In the genomic region with DNA sequence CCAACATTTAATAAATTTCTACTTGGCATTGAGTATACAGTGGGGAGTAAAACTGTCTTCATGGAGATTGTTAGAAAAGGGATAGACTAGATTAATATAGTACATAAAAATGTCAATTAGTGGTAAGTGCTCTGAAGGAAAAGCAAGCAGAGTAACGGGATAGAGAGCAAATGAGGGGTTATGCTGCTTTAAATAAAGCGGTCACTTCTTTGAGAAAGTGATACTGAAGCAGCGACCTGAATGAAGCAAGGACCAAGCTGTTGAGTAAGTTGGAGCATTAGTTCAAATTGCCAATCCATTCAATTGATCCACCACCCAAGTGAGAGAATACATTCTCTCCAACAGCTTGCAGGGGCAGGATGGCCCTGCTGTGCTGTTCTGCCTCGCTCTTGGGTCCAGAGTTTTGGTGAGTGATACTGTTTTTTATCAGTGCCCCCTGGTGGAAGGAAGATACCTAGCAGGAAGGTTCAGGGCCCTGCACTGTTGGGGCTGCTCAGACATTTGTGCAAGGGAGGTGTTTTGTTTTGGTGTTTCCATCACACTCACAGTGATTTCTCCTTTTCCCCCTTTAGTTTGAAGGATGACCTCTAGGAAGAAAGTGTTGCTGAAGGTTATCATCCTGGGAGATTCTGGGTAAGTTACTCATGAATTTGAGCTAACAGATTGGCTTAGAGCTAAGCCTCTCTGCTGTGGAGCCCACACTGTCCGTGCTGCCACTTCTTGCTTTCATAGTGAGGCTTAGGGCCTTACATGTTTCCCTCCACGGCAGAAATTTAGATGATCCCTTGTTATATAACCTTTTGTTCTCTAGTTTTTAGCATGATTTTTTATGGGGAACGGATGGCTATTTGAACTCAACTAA, we compare ENCODE assay signal across 8 cellular contexts.
DNase-seq lines count a peak whose midpoint lies in the region; ATAC-seq, FAIRE-seq and TF ChIP-seq lines count a peak whose summit lies in the region.

No MANE protein-coding gene starts in this region.

- H3K79me1 ChIP-seq in IMR-90 (ENCODE audit: low read depth in 1 of 2, low read length in 2 of 2), result peaks cover 37 to 72% of the 10 kb centered on the region in 2 experiments

- TF ChIP-seq CTCF in IMR-90 (conservative IDR thresholded peaks at IDR 0.05; ENCODE audit: low read depth, low read length), result peak; percentile 70
- TF ChIP-seq CTCF in Panc1 (IDR thresholded peaks at IDR 0.05), result peak; percentile 91
- peak; percentile 80 for TF ChIP-seq CTCF in fibroblast of pulmonary artery (IDR thresholded peaks at IDR 0.05; ENCODE audit: low read length, missing control alignments)

- H2AK5ac ChIP-seq in IMR-90 (ENCODE audit: low read depth, low read length), result peak overlapping the region; percentile 37; the same call in 1 of the 2 replicates

- CTCF ChIA-PET in IMR-90 (lab: Yijun Ruan, JAX), result interaction anchor here (0.6 to 5.1 kb wide), 11 partner anchors 9 to 928 kb away, joined by 3 to 36 read pairs (median 4); no protein-coding TSS in a partner anchor
- CTCF ChIA-PET in Panc1 (lab: Charles Lee), result interaction anchor here (0.6 to 1.7 kb wide), 3 partner anchors 115 to 189 kb away, joined by 3 to 13 read pairs (median 4); no protein-coding TSS in a partner anchor

- peak overlapping the region; percentile 3 for H2BK5ac ChIP-seq in IMR-90 (ENCODE audit: low read depth, low read length, poor library complexity, severe bottlenecking)

- peak; percentile 87 for DNase-seq in DMS 273 (lab: John Stamatoyannopoulos, UW; ENCODE audit: unreplicated experiment)
- peak; percentile 61 for DNase-seq in IMR-90
- DNase-seq in Panc1 (ENCODE audit: low read depth, low spot score), result peak; percentile 54
- DNase-seq in activated T-helper 1 cell treated with Interleukin-2 at 50 U/mL for 16 hours (ENCODE audit: low read depth), result peak; percentile 30
- DNase-seq in fibroblast of pulmonary artery (ENCODE audit: low read depth), result peak; percentile 68
- DNase-seq in nucleus accumbens (lab: John Stamatoyannopoulos, UW), result peak in 31 of 56 donors; percentile 11 to 65 (median 29)
- DNase-seq in urothelium cell line (ENCODE audit: low spot score), result peak; percentile 75

- H2BK120ac ChIP-seq in IMR-90 (ENCODE audit: low read depth, low read length), result no peak overlapping the region

- BruUV-seq in IMR-90 (replicated peaks; lab: Mats Ljungman, UMichigan), result no TSS peak
- no TSS peak for BruUV-seq in Panc1 (replicated peaks; lab: Mats Ljungman, UMichigan)

- no peak overlapping the region for H2BK15ac ChIP-seq in IMR-90 (ENCODE audit: low read depth, low read length)

- FAIRE-seq in urothelium cell line (lab: Jason Lieb, UNC), result no peak

- H2BK20ac ChIP-seq in IMR-90 (ENCODE audit: low read depth, low read length), result no peak overlapping the region

- H3K9me3 ChIP-seq in IMR-90 (ENCODE audit: control insufficient read depth, insufficient read depth, low read length) (no peaks in the 10 kb centered on the region), Panc1 (ENCODE audit: control insufficient read depth, insufficient read depth, low read depth, low read length) (no peaks in the 10 kb centered on the region)

- no peak overlapping the region; the same call in 1 of the 2 replicates for H3K4me3 ChIP-seq in IMR-90 (ENCODE audit: insufficient read depth, low read depth, low read length)
- no peak overlapping the region for H3K4me3 ChIP-seq in Panc1 (ENCODE audit: low read depth in 2 of 2, low read length in 2 of 2)
- H3K4me3 ChIP-seq in fibroblast of pulmonary artery (replicated peaks; ENCODE audit: low read depth, low read length), result no peak overlapping the region

- no peak overlapping the region for H2AFZ ChIP-seq in IMR-90 (replicated peaks; ENCODE audit: low read length, poor library complexity)

- POLR2A ChIA-PET in IMR-90 (lab: Charles Lee; ENCODE audit: unreplicated experiment), result no interaction called here
- POLR2A ChIA-PET in Panc1 (lab: Charles Lee), result interaction anchor here (0.9 kb wide), 1 partner anchor 114 kb away, joined by 3 read pairs; no protein-coding TSS in a partner anchor

- H3K27me3 ChIP-seq in IMR-90 (ENCODE audit: control insufficient read depth, insufficient read depth, low read length) (no peaks in the 10 kb centered on the region), Panc1 (ENCODE audit: control insufficient read depth, insufficient read depth, low read length) (no peaks in the 10 kb centered on the region)

- H4K20me1 ChIP-seq in IMR-90 (ENCODE audit: insufficient read depth, low read length), result peaks cover 46% of the 10 kb centered on the region

- peak; percentile 54 for ATAC-seq in GM21381 (IDR thresholded peaks at IDR 0.05; ENCODE audit: unreplicated experiment)
- ATAC-seq in IMR-90 (ENCODE audit: low read depth), result peak; percentile 96
- peak; percentile 97 for ATAC-seq in Panc1

- H2AK9ac ChIP-seq in IMR-90 (replicated peaks; ENCODE audit: low read depth, low read length, poor library complexity), result peak overlapping the region; percentile 3

- H4K8ac ChIP-seq in IMR-90 (ENCODE audit: low read depth in 2 of 2, low read length in 2 of 2), result peak overlapping the region in 1 of 2 experiments; percentile 41; a peak in 1 of 4 replicates

- H3K4me1 ChIP-seq in IMR-90 (ENCODE audit: control insufficient read depth, insufficient read depth, low read length), result peaks cover 6% of the 10 kb centered on the region
- peaks cover 15% of the 10 kb centered on the region; the same call in 1 of the 2 replicates for H3K4me1 ChIP-seq in Panc1 (ENCODE audit: control insufficient read depth, insufficient read depth, low read length)

- intact Hi-C loops in IMR-90 (cut with micrococcal nuclease), result loop anchor here (1.0 to 10.0 kb wide), 3 partner anchors 69 to 170 kb away; a partner anchor contains a TSS
- intact Hi-C loops in Panc1 (cut with micrococcal nuclease; ENCODE audit: unreplicated experiment), result loop anchor here (5.0 kb wide), 1 partner anchor 113 kb away; no protein-coding TSS in a partner anchor

- H4K91ac ChIP-seq in IMR-90 (ENCODE audit: insufficient read depth, low read depth, low read length), result no peak overlapping the region

- H3K36me3 ChIP-seq in IMR-90 (ENCODE audit: control insufficient read depth, insufficient read depth, low read length) (peaks cover 26% of the 10 kb centered on the region), Panc1 (ENCODE audit: control insufficient read depth, insufficient read depth, low read length) (peaks cover 27% of the 10 kb centered on the region)

- H3K9ac ChIP-seq in IMR-90 (ENCODE audit: low read depth, low read length), result no peak overlapping the region; the same call in 1 of the 2 replicates

- H3K18ac ChIP-seq in IMR-90 (ENCODE audit: low read depth, low read length), result no peak overlapping the region

- H3K27ac ChIP-seq in IMR-90 (ENCODE audit: insufficient read depth, low read length) (no peak overlapping the region), Panc1 (ENCODE audit: low read length) (no peak overlapping the region; the same call in 1 of the 2 replicates)

- no peak overlapping the region for H4K5ac ChIP-seq in IMR-90 (ENCODE audit: low read depth, low read length)

- no peak overlapping the region for H3K23ac ChIP-seq in IMR-90 (ENCODE audit: low read depth, low read length)

- no peak overlapping the region for H3K4ac ChIP-seq in IMR-90 (ENCODE audit: low read depth, low read length)

- H3K14ac ChIP-seq in IMR-90 (replicated peaks; ENCODE audit: low read depth, low read length), result 0 out of 2 replicates have a peak overlapping the region, but pooled peaks have one; percentile 0

- H3K56ac ChIP-seq in IMR-90 (ENCODE audit: extremely low read depth, insufficient read depth, low read length), result no peak overlapping the region

- dilution Hi-C loops in IMR-90 (cut with HindIII; ENCODE audit: low sequenced_read_pairs, unreplicated experiment), result no loop called here

- in situ Hi-C loops in IMR-90 (cut with MboI; ENCODE audit: low sequenced_read_pairs) (no loop called here), Panc1 (cut with HindIII; ENCODE audit: low pct_unique_long_range_greater_than_20kb, low sequenced_read_pairs) (loop anchor here (5.0 kb wide), 2 partner anchors 57 to 58 kb away; no protein-coding TSS in a partner anchor)

- peaks cover 16% of the 10 kb centered on the region for H3K9me1 ChIP-seq in IMR-90 (ENCODE audit: insufficient read depth, low read length)

- peak; percentile 64 for TF ChIP-seq RAD21 in IMR-90 (IDR thresholded peaks at IDR 0.05; ENCODE audit: low read length)

- H3K4me2 ChIP-seq in IMR-90 (ENCODE audit: low read depth, low read length), result peak overlapping the region; percentile 21; the same call in 1 of the 2 replicates

- no CpG with 5 or more reads among the region's 7 CpGs for WGBS in IMR-90 (ENCODE audit: extremely low coverage in 2 of 2, insufficient read length in 1 of 2), 2 experiments

- no peak for TF ChIP-seq POLR2A in IMR-90 (IDR thresholded peaks at IDR 0.05; ENCODE audit: low read depth, low read length)

TF ChIP-seq in IMR-90, 13 proteins besides CTCF, POLR2A, EP300 and RAD21:
- no peak for TF ChIP-seq RFX5 (IDR thresholded peaks at IDR 0.05; ENCODE audit: low read depth, low read length)
- TF ChIP-seq SMC3 (IDR thresholded peaks at IDR 0.05; ENCODE audit: low read depth, low read length), result peak; percentile 55; the same call in 1 of the 2 replicates

Comparison
In these comparisons a context has a peak if more than half of its experiments do, and no peak if none do; other contexts are left out.
1. DNase-seq: peak in every context shown above with its lines; median percentile 87 in DMS 273; 75 in urothelium cell line; 68 in fibroblast of pulmonary artery; 61 in IMR-90; 54 in Panc1; 30 in activated T-helper 1 cell treated with Interleukin-2 at 50 U/mL for 16 hours; 29 in nucleus accumbens.